Comparison of ENCODE assay signal across 15 cellular contexts in genomic region chr13:50650936-50651638, GRCh38.
DNase-seq lines count a peak whose midpoint lies in the region; ATAC-seq, FAIRE-seq and TF ChIP-seq lines count a peak whose summit lies in the region.
"Had no signal": no experiment of that assay in that cellular context is flagged by ENCODE, and none has a peak within 500 bp of the region (broad histone marks: within the 10 kb centered on the region; RNA-seq: fewer than 3 reads in every experiment).

No MANE protein-coding gene starts in this region.

- no peaks in the 10 kb centered on the region for H3K36me3 Mint-ChIP-seq in neural crest cell (ENCODE audit: low read depth)
- no peaks in the 10 kb centered on the region for H3K36me3 Mint-ChIP-seq in activated CD8-positive, alpha-beta T cell treated with anti-CD3 and anti-CD28 coated beads, Interleukin-2, amount 10 ng/mL, durations not matched to agents 7 days and 5 days (ENCODE audit: low read depth)
- H3K36me3 Mint-ChIP-seq: immature natural killer cell had no signal

- no peaks in the 10 kb centered on the region for H3K27me3 Mint-ChIP-seq in neural crest cell (ENCODE audit: low read depth)
- peaks cover 16% of the 10 kb centered on the region for H3K27me3 Mint-ChIP-seq in activated CD8-positive, alpha-beta T cell treated with anti-CD3 and anti-CD28 coated beads, Interleukin-2, amount 10 ng/mL, durations not matched to agents 7 days and 5 days (ENCODE audit: low read depth)

- peak; percentile 98 for FAIRE-seq in bronchial epithelial cell (lab: Jason Lieb, UNC)

- H3K4me3 ChIP-seq in bronchial epithelial cell (ENCODE audit: low read depth, low read length): no peak overlapping the region

- peak overlapping the region; percentile 17 for H3K27ac ChIP-seq in KOPT-K1 (ENCODE audit: low read depth, low read length, poor library complexity, severe bottlenecking)
- H3K27ac ChIP-seq: HL-60, neutrophil had no signal

- POLR2A ChIA-PET in activated CD8-positive, alpha-beta T cell treated with anti-CD3 and anti-CD28 coated beads, Interleukin-2, amount 10 ng/mL, durations not matched to agents 7 days and 5 days (lab: Charles Lee): no interaction called here

- peak overlapping the region; percentile 78 for H3K27ac Mint-ChIP-seq in neural crest cell (ENCODE audit: unreplicated experiment)
- H3K27ac Mint-ChIP-seq in activated CD8-positive, alpha-beta T cell treated with anti-CD3 and anti-CD28 coated beads, Interleukin-2, amount 10 ng/mL, durations not matched to agents 7 days and 5 days: no peak overlapping the region
- H3K27ac Mint-ChIP-seq: immature natural killer cell had no signal

- H3K9me3 ChIP-seq in KOPT-K1 (ENCODE audit: insufficient read depth, low read length, poor library complexity, severe bottlenecking): no peaks in the 10 kb centered on the region
- H3K9me3 ChIP-seq: neutrophil had no signal

- H3K9me3 Mint-ChIP-seq in neural crest cell: peaks cover 5% of the 10 kb centered on the region
- no peaks in the 10 kb centered on the region for H3K9me3 Mint-ChIP-seq in activated CD8-positive, alpha-beta T cell treated with anti-CD3 and anti-CD28 coated beads, Interleukin-2, amount 10 ng/mL, durations not matched to agents 7 days and 5 days (ENCODE audit: insufficient read depth)
- H3K9me3 Mint-ChIP-seq: immature natural killer cell had no signal

- CTCF ChIA-PET in activated CD8-positive, alpha-beta T cell treated with anti-CD3 and anti-CD28 coated beads, Interleukin-2, amount 10 ng/mL, durations not matched to agents 7 days and 5 days (lab: Charles Lee): interaction anchor here (0.6 to 1.9 kb wide), 3 partner anchors 63 to 261 kb away, joined by 3 to 5 read pairs (median 4); no protein-coding TSS in a partner anchor

- H3K36me3 ChIP-seq in KOPT-K1 (ENCODE audit: insufficient read depth, low read length) (no peaks in the 10 kb centered on the region), bronchial epithelial cell (ENCODE audit: control insufficient read depth, insufficient read depth, low read length) (no peaks in the 10 kb centered on the region)
- H3K36me3 ChIP-seq: neutrophil had no signal

- no peak for ATAC-seq in activated CD8-positive, alpha-beta T cell treated with anti-CD3 and anti-CD28 coated beads, Interleukin-2, amount 10 ng/mL, durations not matched to agents 7 days and 5 days
- ATAC-seq: esophagus mucosa, PC-3 had no signal

- TF ChIP-seq CTCF in bronchial epithelial cell (IDR thresholded peaks at IDR 0.05; ENCODE audit: insufficient read depth, low read length, severe bottlenecking) (no peak), neural crest cell (conservative IDR thresholded peaks at IDR 0.05) (no peak)

- peaks cover 25% of the 10 kb centered on the region for H3K4me1 Mint-ChIP-seq in neural crest cell
- H3K4me1 Mint-ChIP-seq in activated CD8-positive, alpha-beta T cell treated with anti-CD3 and anti-CD28 coated beads, Interleukin-2, amount 10 ng/mL, durations not matched to agents 7 days and 5 days (ENCODE audit: low read depth): no peaks in the 10 kb centered on the region
- H3K4me1 Mint-ChIP-seq: immature natural killer cell had no signal

- no peak overlapping the region for H3K4me3 Mint-ChIP-seq in neural crest cell
- no peak overlapping the region for H3K4me3 Mint-ChIP-seq in activated CD8-positive, alpha-beta T cell treated with anti-CD3 and anti-CD28 coated beads, Interleukin-2, amount 10 ng/mL, durations not matched to agents 7 days and 5 days
- H3K4me3 Mint-ChIP-seq: immature natural killer cell had no signal

- no peaks in the 10 kb centered on the region for H3K27me3 ChIP-seq in bronchial epithelial cell (ENCODE audit: control insufficient read depth, insufficient read depth, low read length)
- H3K27me3 ChIP-seq: neutrophil had no signal

- peak; percentile 26 for DNase-seq in ELR (ENCODE audit: low read depth)
- peak; percentile 75 for DNase-seq in bronchial epithelial cell (ENCODE audit: low read depth)
- no peak for DNase-seq in neural crest cell (ENCODE audit: low read depth, low spot score)
- DNase-seq in activated CD8-positive, alpha-beta T cell treated with anti-CD3 and anti-CD28 coated beads, Interleukin-2, amount 10 ng/mL, durations not matched to agents 7 days and 5 days: no peak
- DNase-seq in activated CD4-positive, alpha-beta T cell treated with anti-CD3 and anti-CD28 coated beads, Interleukin-2, amount 50 U/mL, for 48 hours: no peak
- DNase-seq in stimulated activated CD4-positive, alpha-beta T cell treated with anti-CD3 and anti-CD28 coated beads, Interleukin-1b, Interleukin-23, amount 100 ng/mL, for 48 hours: no peak
- DNase-seq: aorta; immature natural killer cell; NCI-H1694 treated with DMSO at 0.1 percent for 48 hours; PC-3; stimulated activated naive CD4-positive, alpha-beta T cell had no signal

Comparison
In these comparisons a context has a peak if more than half of its experiments do, and no peak if none do; other contexts are left out.
1. DNase-seq: peak in ELR (single experiment) and bronchial epithelial cell (single experiment); none in neural crest cell (single experiment), activated CD8-positive, alpha-beta T cell treated with anti-CD3 and anti-CD28 coated beads, Interleukin-2, amount 10 ng/mL, durations not matched to agents 7 days and 5 days (single experiment), activated CD4-positive, alpha-beta T cell treated with anti-CD3 and anti-CD28 coated beads, Interleukin-2, amount 50 U/mL, for 48 hours (0 of 2) and stimulated activated CD4-positive, alpha-beta T cell treated with anti-CD3 and anti-CD28 coated beads, Interleukin-1b, Interleukin-23, amount 100 ng/mL, for 48 hours (single experiment).